Comparison of ENCODE assay signal across 1 cellular context in the genomic region with DNA sequence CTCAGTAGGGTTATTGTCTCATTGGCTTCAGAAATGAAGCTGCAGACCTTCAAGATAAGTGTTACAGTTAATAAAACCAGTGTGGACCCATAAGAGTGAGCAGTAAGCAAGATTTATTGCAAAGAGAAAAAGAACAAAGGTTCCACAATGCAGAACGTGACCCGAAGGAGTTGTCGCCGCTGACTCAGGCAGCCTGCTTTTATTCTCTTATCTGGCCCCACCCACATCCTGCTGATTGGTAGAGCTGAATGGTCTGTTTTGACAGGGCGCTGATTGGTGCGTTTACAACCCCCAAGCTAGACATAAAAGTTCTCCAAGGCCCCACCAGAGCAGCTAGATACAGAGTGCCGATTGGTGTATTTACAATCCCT. TPM values are rescaled to one million over a fixed set of nuclear protein-coding genes. Genes with fewer than 3 reads are reported as not detected.
"Had no signal": no experiment of that assay in that cellular context is flagged by ENCODE, and none has a peak within 500 bp of the region (broad histone marks: within the 10 kb centered on the region; RNA-seq: fewer than 3 reads in every experiment).

No MANE protein-coding gene starts in this region.

RNA-seq across cellular contexts. Expression of a gene that starts 33.9 kb away (rescaled TPM):
- total RNA-seq: SJCRH30 had no signal
